8 cellular contexts compared by ENCODE assay signal in the genomic region with DNA sequence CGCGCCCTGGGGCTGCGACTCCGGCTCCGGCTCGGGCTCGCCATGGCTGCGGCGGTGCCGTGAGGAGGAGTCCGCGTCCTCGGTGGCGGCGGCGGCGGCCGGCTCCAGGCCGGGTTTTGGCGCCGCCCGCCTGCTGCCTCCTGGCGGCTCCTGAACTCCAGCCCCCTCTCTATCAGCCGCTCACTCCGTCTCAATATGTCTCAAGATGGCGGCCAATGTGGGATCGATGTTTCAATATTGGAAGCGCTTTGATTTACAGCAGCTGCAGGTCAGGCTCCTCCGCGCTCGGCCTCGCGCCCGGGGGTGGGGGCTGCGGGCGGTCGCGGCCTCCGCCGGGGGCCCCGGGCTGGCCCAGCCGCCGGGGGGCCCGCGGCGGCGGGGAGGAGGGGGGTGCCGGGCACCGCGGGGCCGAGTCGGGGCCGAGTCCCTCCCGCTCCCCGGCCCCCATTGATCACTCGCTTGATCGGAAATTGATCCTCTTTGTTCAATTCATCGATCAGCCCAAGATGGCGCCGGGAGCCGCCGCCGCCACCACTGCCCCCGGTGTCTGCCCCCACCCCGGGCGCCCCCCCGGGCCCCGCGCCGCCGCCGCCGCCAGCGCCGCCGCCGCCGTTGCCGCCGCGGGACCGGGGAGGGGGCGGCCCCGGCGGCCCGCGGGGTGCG. TPM values are rescaled to one million over a fixed set of nuclear protein-coding genes. Genes with fewer than 3 reads are reported as not detected.
DNase-seq lines count a peak whose midpoint lies in the region; ATAC-seq and TF ChIP-seq lines count a peak whose summit lies in the region.

No MANE protein-coding gene starts in this region.

- no peaks in the 10 kb centered on the region for H3K27me3 ChIP-seq in Panc1 (ENCODE audit: control insufficient read depth, insufficient read depth, low read length)

- POLR2A ChIA-PET in Panc1 (lab: Charles Lee), result no interaction called here

- H3K27ac Mint-ChIP-seq in activated T-helper 1 cell treated with anti-CD3 and anti-CD28 coated beads, Interleukin-12 subunit alpha, Interleukin-12 subunit beta, Interleukin-2, Interleukin-4 antibody, amounts not matched to agents 30 ng/mL and 10 ng/mL and 1 ng/mL, durations not matched to agents 14 hours and 24 hours and 36 hours, result peak overlapping the region; percentile 73
- no peak overlapping the region for H3K27ac Mint-ChIP-seq in nephron progenitor cell
- H3K27ac Mint-ChIP-seq in stimulated activated naive CD8-positive, alpha-beta T cell treated with anti-CD3 and anti-CD28 coated beads, Interleukin-15, amount 100 ng/mL, for 72 hours, result peak overlapping the region; percentile 78 to 92

- DNase-seq in COLO829 (ENCODE audit: low spot score) (peak; percentile 78), HuH-7 (ENCODE audit: low spot score) (peak; percentile 89), Panc1 (ENCODE audit: low read depth, low spot score) (no peak), fibroblast of pulmonary artery (ENCODE audit: low read depth) (peak; percentile 83), nephron progenitor cell (peak; percentile 81)
- peak; percentile 64 for DNase-seq in activated T-helper 1 cell treated with anti-CD3 and anti-CD28 coated beads, Interleukin-12 subunit alpha, Interleukin-12 subunit beta, Interleukin-2, Interleukin-4 antibody, amounts not matched to agents 30 ng/mL and 10 ng/mL and 1 ng/mL, durations not matched to agents 14 hours and 24 hours and 36 hours (ENCODE audit: low spot score)
- DNase-seq in stimulated activated naive CD8-positive, alpha-beta T cell treated with anti-CD3 and anti-CD28 coated beads, Interleukin-15, amount 100 ng/mL, for 72 hours, result peak; percentile 75 to 79

- in situ Hi-C loops in Panc1 (cut with HindIII; ENCODE audit: low pct_unique_long_range_greater_than_20kb, low sequenced_read_pairs), result no loop called here

- peaks cover 2% of the 10 kb centered on the region for H3K36me3 ChIP-seq in Panc1 (ENCODE audit: control insufficient read depth, insufficient read depth, low read length)

- TF ChIP-seq CTCF in Panc1 (IDR thresholded peaks at IDR 0.05) (peak; percentile 68), fibroblast of pulmonary artery (IDR thresholded peaks at IDR 0.05; ENCODE audit: low read length, missing control alignments) (no peak), nephron progenitor cell (IDR thresholded peaks at IDR 0.05) (no peak)

- intact Hi-C loops in Panc1 (cut with micrococcal nuclease; ENCODE audit: unreplicated experiment), result loop anchor here (2.0 to 10.0 kb wide), 3 partner anchors 73 to 419 kb away; no protein-coding TSS in a partner anchor
- intact Hi-C loops in activated T-helper 1 cell treated with anti-CD3 and anti-CD28 coated beads, Interleukin-12 subunit alpha, Interleukin-12 subunit beta, Interleukin-2, Interleukin-4 antibody, amounts not matched to agents 30 ng/mL and 10 ng/mL and 1 ng/mL, durations not matched to agents 14 hours and 24 hours and 36 hours (cut with micrococcal nuclease), result loop anchor here (1.0 to 5.0 kb wide), 4 partner anchors 61 to 421 kb away; no protein-coding TSS in a partner anchor

- no TSS peak for BruUV-seq in Panc1 (replicated peaks; lab: Mats Ljungman, UMichigan)

- peaks cover 17% of the 10 kb centered on the region for H3K4me1 Mint-ChIP-seq in activated T-helper 1 cell treated with anti-CD3 and anti-CD28 coated beads, Interleukin-12 subunit alpha, Interleukin-12 subunit beta, Interleukin-2, Interleukin-4 antibody, amounts not matched to agents 30 ng/mL and 10 ng/mL and 1 ng/mL, durations not matched to agents 14 hours and 24 hours and 36 hours (ENCODE audit: low read depth)
- peaks cover 59% of the 10 kb centered on the region for H3K4me1 Mint-ChIP-seq in nephron progenitor cell
- H3K4me1 Mint-ChIP-seq in stimulated activated naive CD8-positive, alpha-beta T cell treated with anti-CD3 and anti-CD28 coated beads, Interleukin-15, amount 100 ng/mL, for 72 hours, result peaks cover 27% of the 10 kb centered on the region

- ATAC-seq in GM21367 (IDR thresholded peaks at IDR 0.05; ENCODE audit: unreplicated experiment) (peak; percentile 38), Panc1 (peak; percentile 82)
- ATAC-seq in stimulated activated naive CD8-positive, alpha-beta T cell treated with anti-CD3 and anti-CD28 coated beads, Interleukin-15, amount 100 ng/mL, for 72 hours, result peak; percentile 81

- H3K4me3 Mint-ChIP-seq in activated T-helper 1 cell treated with anti-CD3 and anti-CD28 coated beads, Interleukin-12 subunit alpha, Interleukin-12 subunit beta, Interleukin-2, Interleukin-4 antibody, amounts not matched to agents 30 ng/mL and 10 ng/mL and 1 ng/mL, durations not matched to agents 14 hours and 24 hours and 36 hours, result peak overlapping the region; percentile 81
- H3K4me3 Mint-ChIP-seq in nephron progenitor cell, result peak overlapping the region; percentile 82
- H3K4me3 Mint-ChIP-seq in stimulated activated naive CD8-positive, alpha-beta T cell treated with anti-CD3 and anti-CD28 coated beads, Interleukin-15, amount 100 ng/mL, for 72 hours, result peak overlapping the region; percentile 81 to 84

- peaks cover 37% of the 10 kb centered on the region for H3K27me3 Mint-ChIP-seq in activated T-helper 1 cell treated with anti-CD3 and anti-CD28 coated beads, Interleukin-12 subunit alpha, Interleukin-12 subunit beta, Interleukin-2, Interleukin-4 antibody, amounts not matched to agents 30 ng/mL and 10 ng/mL and 1 ng/mL, durations not matched to agents 14 hours and 24 hours and 36 hours (ENCODE audit: insufficient read depth)
- peaks cover 4% of the 10 kb centered on the region for H3K27me3 Mint-ChIP-seq in nephron progenitor cell (ENCODE audit: low read depth, poor library complexity)
- H3K27me3 Mint-ChIP-seq in stimulated activated naive CD8-positive, alpha-beta T cell treated with anti-CD3 and anti-CD28 coated beads, Interleukin-15, amount 100 ng/mL, for 72 hours, result no peaks in the 10 kb centered on the region

- H3K9me3 Mint-ChIP-seq in activated T-helper 1 cell treated with anti-CD3 and anti-CD28 coated beads, Interleukin-12 subunit alpha, Interleukin-12 subunit beta, Interleukin-2, Interleukin-4 antibody, amounts not matched to agents 30 ng/mL and 10 ng/mL and 1 ng/mL, durations not matched to agents 14 hours and 24 hours and 36 hours, result no peaks in the 10 kb centered on the region
- no peaks in the 10 kb centered on the region for H3K9me3 Mint-ChIP-seq in nephron progenitor cell
- no peaks in the 10 kb centered on the region for H3K9me3 Mint-ChIP-seq in stimulated activated naive CD8-positive, alpha-beta T cell treated with anti-CD3 and anti-CD28 coated beads, Interleukin-15, amount 100 ng/mL, for 72 hours

- H3K9me3 ChIP-seq in Panc1 (ENCODE audit: control insufficient read depth, insufficient read depth, low read depth, low read length), result no peaks in the 10 kb centered on the region

- H3K4me3 ChIP-seq in Panc1 (ENCODE audit: low read depth in 2 of 2, low read length in 2 of 2) (peak overlapping the region; percentile 60 to 66), fibroblast of pulmonary artery (replicated peaks; ENCODE audit: low read depth, low read length) (peak overlapping the region; percentile 69)

- H3K36me3 Mint-ChIP-seq in activated T-helper 1 cell treated with anti-CD3 and anti-CD28 coated beads, Interleukin-12 subunit alpha, Interleukin-12 subunit beta, Interleukin-2, Interleukin-4 antibody, amounts not matched to agents 30 ng/mL and 10 ng/mL and 1 ng/mL, durations not matched to agents 14 hours and 24 hours and 36 hours (ENCODE audit: low read depth), result peaks cover 4% of the 10 kb centered on the region
- H3K36me3 Mint-ChIP-seq in nephron progenitor cell (ENCODE audit: low read depth), result peaks cover 4% of the 10 kb centered on the region

- no peak overlapping the region for H3K27ac ChIP-seq in Panc1 (ENCODE audit: low read length)

- CTCF ChIA-PET in Panc1 (lab: Charles Lee), result no interaction called here

- H3K4me1 ChIP-seq in Panc1 (ENCODE audit: control insufficient read depth, insufficient read depth, low read length), result peaks cover 28% of the 10 kb centered on the region

RNA-seq across cellular contexts. Expression of a gene that starts 1.5 kb away (rescaled TPM):
- 50.9 TPM for total RNA-seq in Panc1 (2021; ENCODE audit: unreplicated experiment)
- 40.0 TPM for polyA plus RNA-seq in Panc1 (2012; ENCODE audit: insufficient read length)
- 26.1 and 26.9 TPM in 2 replicates for total RNA-seq in activated T-helper 1 cell treated with anti-CD3 and anti-CD28 coated beads, Interleukin-12 subunit alpha, Interleukin-12 subunit beta, Interleukin-2, Interleukin-4 antibody, amounts not matched to agents 30 ng/mL and 10 ng/mL and 1 ng/mL, durations not matched to agents 14 hours and 24 hours and 36 hours
